Comparison of ENCODE assay signal across 1 cellular context in the genomic region with DNA sequence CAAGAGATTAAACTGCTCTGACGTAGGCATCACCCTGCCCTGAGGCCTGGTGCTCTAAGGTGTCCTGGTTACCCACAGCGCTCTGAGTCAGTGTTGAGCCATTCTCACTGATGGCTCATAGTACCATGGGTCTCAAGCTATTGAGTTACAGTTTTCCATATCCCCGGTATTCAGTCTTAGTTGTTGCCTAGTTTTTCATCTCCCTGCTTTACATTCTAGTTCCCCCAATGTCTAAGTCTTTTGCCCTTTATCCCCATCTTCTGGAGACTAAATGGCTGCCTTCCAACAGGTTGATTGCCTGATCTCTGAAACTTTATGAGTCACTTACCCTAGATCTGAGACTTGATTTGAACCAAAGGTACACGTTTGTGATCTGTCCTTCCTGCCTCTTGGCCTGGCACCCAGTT.
TF ChIP-seq lines count a peak whose summit lies in the region.

No MANE protein-coding gene starts in this region.

TF ChIP-seq in GM23338, 12 proteins besides CTCF, POLR2A, EP300 and RAD21 (continued from another document):
- TF ChIP-seq, protein P1, sequence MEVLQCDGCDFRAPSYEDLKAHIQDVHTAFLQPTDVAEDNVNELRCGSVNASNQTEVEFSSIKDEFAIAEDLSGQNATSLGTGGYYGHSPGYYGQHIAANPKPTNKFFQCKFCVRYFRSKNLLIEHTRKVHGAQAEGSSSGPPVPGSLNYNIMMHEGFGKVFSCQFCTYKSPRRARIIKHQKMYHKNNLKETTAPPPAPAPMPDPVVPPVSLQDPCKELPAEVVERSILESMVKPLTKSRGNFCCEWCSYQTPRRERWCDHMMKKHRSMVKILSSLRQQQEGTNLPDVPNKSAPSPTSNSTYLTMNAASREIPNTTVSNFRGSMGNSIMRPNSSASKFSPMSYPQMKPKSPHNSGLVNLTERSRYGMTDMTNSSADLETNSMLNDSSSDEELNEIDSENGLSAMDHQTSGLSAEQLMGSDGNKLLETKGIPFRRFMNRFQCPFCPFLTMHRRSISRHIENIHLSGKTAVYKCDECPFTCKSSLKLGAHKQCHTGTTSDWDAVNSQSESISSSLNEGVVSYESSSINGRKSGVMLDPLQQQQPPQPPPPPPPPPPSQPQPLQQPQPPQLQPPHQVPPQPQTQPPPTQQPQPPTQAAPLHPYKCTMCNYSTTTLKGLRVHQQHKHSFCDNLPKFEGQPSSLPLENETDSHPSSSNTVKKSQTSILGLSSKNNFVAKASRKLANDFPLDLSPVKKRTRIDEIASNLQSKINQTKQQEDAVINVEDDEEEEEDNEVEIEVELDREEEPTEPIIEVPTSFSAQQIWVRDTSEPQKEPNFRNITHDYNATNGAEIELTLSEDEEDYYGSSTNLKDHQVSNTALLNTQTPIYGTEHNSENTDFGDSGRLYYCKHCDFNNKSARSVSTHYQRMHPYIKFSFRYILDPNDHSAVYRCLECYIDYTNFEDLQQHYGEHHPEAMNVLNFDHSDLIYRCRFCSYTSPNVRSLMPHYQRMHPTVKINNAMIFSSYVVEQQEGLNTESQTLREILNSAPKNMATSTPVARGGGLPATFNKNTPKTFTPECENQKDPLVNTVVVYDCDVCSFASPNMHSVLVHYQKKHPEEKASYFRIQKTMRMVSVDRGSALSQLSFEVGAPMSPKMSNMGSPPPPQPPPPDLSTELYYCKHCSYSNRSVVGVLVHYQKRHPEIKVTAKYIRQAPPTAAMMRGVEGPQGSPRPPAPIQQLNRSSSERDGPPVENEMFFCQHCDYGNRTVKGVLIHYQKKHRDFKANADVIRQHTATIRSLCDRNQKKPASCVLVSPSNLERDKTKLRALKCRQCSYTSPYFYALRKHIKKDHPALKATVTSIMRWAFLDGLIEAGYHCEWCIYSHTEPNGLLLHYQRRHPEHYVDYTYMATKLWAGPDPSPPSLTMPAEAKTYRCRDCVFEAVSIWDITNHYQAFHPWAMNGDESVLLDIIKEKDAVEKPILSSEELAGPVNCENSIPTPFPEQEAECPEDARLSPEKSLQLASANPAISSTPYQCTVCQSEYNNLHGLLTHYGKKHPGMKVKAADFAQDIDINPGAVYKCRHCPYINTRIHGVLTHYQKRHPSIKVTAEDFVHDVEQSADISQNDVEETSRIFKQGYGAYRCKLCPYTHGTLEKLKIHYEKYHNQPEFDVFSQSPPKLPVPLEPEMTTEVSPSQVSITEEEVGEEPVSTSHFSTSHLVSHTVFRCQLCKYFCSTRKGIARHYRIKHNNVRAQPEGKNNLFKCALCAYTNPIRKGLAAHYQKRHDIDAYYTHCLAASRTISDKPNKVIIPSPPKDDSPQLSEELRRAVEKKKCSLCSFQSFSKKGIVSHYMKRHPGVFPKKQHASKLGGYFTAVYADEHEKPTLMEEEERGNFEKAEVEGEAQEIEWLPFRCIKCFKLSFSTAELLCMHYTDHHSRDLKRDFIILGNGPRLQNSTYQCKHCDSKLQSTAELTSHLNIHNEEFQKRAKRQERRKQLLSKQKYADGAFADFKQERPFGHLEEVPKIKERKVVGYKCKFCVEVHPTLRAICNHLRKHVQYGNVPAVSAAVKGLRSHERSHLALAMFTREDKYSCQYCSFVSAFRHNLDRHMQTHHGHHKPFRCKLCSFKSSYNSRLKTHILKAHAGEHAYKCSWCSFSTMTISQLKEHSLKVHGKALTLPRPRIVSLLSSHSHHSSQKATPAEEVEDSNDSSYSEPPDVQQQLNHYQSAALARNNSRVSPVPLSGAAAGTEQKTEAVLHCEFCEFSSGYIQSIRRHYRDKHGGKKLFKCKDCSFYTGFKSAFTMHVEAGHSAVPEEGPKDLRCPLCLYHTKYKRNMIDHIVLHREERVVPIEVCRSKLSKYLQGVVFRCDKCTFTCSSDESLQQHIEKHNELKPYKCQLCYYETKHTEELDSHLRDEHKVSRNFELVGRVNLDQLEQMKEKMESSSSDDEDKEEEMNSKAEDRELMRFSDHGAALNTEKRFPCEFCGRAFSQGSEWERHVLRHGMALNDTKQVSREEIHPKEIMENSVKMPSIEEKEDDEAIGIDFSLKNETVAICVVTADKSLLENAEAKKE (CRISPR knock-in tag; IDR thresholded peaks at IDR 0.05): no peak
- TF ChIP-seq EZH2 (IDR thresholded peaks at IDR 0.05; ENCODE audit: low read depth, unreplicated experiment) (no peak), ZNF331 (CRISPR knock-in tag; IDR thresholded peaks at IDR 0.05; ENCODE audit: low read depth) (no peak), STAT1 (IDR thresholded peaks at IDR 0.05; ENCODE audit: unreplicated experiment) (no peak)
- TF ChIP-seq, protein P2, sequence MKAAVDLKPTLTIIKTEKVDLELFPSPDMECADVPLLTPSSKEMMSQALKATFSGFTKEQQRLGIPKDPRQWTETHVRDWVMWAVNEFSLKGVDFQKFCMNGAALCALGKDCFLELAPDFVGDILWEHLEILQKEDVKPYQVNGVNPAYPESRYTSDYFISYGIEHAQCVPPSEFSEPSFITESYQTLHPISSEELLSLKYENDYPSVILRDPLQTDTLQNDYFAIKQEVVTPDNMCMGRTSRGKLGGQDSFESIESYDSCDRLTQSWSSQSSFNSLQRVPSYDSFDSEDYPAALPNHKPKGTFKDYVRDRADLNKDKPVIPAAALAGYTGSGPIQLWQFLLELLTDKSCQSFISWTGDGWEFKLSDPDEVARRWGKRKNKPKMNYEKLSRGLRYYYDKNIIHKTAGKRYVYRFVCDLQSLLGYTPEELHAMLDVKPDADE (IDR thresholded peaks at IDR 0.05): no peak
